Comparison of ENCODE assay signal across 1 cellular context in the genomic region with DNA sequence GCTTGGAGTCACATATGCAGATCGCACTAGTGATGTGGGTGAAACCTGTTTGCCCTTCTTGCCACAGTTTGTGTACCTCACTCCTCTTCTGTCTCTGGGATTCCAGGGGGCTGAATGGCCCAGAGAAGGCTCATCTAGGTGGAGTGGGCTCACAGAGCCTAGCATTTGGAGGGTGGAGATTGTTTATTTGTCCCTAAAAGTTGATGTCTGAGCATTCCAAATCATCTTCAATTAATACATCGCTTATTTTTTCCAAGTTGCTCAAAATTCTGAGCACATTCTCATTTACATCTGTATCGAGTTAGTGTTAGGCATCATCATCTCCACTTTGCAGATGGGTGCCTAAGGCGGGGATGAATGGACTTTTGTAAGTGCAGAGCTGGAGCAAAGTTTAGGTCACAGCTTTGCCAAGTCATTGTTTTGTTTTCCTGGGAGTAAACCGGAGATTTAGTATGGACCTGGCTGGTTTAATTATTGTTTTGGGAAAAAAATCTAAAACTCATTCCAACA.
TF ChIP-seq lines count a peak whose summit lies in the region.

No MANE protein-coding gene starts in this region.

TF ChIP-seq in GM23338, 12 proteins besides CTCF, POLR2A, EP300 and RAD21 (continued from another document):
- TF ChIP-seq, protein P1, sequence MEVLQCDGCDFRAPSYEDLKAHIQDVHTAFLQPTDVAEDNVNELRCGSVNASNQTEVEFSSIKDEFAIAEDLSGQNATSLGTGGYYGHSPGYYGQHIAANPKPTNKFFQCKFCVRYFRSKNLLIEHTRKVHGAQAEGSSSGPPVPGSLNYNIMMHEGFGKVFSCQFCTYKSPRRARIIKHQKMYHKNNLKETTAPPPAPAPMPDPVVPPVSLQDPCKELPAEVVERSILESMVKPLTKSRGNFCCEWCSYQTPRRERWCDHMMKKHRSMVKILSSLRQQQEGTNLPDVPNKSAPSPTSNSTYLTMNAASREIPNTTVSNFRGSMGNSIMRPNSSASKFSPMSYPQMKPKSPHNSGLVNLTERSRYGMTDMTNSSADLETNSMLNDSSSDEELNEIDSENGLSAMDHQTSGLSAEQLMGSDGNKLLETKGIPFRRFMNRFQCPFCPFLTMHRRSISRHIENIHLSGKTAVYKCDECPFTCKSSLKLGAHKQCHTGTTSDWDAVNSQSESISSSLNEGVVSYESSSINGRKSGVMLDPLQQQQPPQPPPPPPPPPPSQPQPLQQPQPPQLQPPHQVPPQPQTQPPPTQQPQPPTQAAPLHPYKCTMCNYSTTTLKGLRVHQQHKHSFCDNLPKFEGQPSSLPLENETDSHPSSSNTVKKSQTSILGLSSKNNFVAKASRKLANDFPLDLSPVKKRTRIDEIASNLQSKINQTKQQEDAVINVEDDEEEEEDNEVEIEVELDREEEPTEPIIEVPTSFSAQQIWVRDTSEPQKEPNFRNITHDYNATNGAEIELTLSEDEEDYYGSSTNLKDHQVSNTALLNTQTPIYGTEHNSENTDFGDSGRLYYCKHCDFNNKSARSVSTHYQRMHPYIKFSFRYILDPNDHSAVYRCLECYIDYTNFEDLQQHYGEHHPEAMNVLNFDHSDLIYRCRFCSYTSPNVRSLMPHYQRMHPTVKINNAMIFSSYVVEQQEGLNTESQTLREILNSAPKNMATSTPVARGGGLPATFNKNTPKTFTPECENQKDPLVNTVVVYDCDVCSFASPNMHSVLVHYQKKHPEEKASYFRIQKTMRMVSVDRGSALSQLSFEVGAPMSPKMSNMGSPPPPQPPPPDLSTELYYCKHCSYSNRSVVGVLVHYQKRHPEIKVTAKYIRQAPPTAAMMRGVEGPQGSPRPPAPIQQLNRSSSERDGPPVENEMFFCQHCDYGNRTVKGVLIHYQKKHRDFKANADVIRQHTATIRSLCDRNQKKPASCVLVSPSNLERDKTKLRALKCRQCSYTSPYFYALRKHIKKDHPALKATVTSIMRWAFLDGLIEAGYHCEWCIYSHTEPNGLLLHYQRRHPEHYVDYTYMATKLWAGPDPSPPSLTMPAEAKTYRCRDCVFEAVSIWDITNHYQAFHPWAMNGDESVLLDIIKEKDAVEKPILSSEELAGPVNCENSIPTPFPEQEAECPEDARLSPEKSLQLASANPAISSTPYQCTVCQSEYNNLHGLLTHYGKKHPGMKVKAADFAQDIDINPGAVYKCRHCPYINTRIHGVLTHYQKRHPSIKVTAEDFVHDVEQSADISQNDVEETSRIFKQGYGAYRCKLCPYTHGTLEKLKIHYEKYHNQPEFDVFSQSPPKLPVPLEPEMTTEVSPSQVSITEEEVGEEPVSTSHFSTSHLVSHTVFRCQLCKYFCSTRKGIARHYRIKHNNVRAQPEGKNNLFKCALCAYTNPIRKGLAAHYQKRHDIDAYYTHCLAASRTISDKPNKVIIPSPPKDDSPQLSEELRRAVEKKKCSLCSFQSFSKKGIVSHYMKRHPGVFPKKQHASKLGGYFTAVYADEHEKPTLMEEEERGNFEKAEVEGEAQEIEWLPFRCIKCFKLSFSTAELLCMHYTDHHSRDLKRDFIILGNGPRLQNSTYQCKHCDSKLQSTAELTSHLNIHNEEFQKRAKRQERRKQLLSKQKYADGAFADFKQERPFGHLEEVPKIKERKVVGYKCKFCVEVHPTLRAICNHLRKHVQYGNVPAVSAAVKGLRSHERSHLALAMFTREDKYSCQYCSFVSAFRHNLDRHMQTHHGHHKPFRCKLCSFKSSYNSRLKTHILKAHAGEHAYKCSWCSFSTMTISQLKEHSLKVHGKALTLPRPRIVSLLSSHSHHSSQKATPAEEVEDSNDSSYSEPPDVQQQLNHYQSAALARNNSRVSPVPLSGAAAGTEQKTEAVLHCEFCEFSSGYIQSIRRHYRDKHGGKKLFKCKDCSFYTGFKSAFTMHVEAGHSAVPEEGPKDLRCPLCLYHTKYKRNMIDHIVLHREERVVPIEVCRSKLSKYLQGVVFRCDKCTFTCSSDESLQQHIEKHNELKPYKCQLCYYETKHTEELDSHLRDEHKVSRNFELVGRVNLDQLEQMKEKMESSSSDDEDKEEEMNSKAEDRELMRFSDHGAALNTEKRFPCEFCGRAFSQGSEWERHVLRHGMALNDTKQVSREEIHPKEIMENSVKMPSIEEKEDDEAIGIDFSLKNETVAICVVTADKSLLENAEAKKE (CRISPR knock-in tag; IDR thresholded peaks at IDR 0.05), result no peak
- TF ChIP-seq CREB1 (CRISPR knock-in tag; IDR thresholded peaks at IDR 0.05; ENCODE audit: low read depth), result no peak
- TF ChIP-seq, protein P2, sequence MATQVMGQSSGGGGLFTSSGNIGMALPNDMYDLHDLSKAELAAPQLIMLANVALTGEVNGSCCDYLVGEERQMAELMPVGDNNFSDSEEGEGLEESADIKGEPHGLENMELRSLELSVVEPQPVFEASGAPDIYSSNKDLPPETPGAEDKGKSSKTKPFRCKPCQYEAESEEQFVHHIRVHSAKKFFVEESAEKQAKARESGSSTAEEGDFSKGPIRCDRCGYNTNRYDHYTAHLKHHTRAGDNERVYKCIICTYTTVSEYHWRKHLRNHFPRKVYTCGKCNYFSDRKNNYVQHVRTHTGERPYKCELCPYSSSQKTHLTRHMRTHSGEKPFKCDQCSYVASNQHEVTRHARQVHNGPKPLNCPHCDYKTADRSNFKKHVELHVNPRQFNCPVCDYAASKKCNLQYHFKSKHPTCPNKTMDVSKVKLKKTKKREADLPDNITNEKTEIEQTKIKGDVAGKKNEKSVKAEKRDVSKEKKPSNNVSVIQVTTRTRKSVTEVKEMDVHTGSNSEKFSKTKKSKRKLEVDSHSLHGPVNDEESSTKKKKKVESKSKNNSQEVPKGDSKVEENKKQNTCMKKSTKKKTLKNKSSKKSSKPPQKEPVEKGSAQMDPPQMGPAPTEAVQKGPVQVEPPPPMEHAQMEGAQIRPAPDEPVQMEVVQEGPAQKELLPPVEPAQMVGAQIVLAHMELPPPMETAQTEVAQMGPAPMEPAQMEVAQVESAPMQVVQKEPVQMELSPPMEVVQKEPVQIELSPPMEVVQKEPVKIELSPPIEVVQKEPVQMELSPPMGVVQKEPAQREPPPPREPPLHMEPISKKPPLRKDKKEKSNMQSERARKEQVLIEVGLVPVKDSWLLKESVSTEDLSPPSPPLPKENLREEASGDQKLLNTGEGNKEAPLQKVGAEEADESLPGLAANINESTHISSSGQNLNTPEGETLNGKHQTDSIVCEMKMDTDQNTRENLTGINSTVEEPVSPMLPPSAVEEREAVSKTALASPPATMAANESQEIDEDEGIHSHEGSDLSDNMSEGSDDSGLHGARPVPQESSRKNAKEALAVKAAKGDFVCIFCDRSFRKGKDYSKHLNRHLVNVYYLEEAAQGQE (IDR thresholded peaks at IDR 0.05; ENCODE audit: unreplicated experiment), result no peak
- no peak for TF ChIP-seq EZH2phosphoT487 (IDR thresholded peaks at IDR 0.05; ENCODE audit: unreplicated experiment)
